25 cellular contexts compared by ENCODE assay signal in genomic region chr11:44320289-44320973, GRCh38. TPM values are rescaled to one million over a fixed set of nuclear protein-coding genes. Genes with fewer than 3 reads are reported as not detected.
DNase-seq lines count a peak whose midpoint lies in the region; ATAC-seq and TF ChIP-seq lines count a peak whose summit lies in the region.
"Had no signal": no experiment of that assay in that cellular context is flagged by ENCODE, and none has a peak within 500 bp of the region (broad histone marks: within the 10 kb centered on the region; RNA-seq: fewer than 3 reads in every experiment).

No MANE protein-coding gene starts in this region.

- H3K27ac Mint-ChIP-seq in activated T-cell treated with anti-CD3 and anti-CD28 coated beads, Interleukin-2, amount 50 U/mL, for 72 hours = peak overlapping the region; percentile 19
- peak overlapping the region; percentile 58 for H3K27ac Mint-ChIP-seq in activated T-helper 1 cell treated with anti-CD3 and anti-CD28 coated beads, Interleukin-12 subunit alpha, Interleukin-12 subunit beta, Interleukin-2, Interleukin-4 antibody, amounts not matched to agents 30 ng/mL and 10 ng/mL and 1 ng/mL, durations not matched to agents 14 hours and 24 hours and 36 hours
- H3K27ac Mint-ChIP-seq: activated CD4-positive, alpha-beta T cell treated with anti-CD3 and anti-CD28 coated beads for 36 hours; B cell; natural killer cell treated with Interleukin-12 subunit alpha and Interleukin-12 subunit beta and Interleukin-15 and Interleukin-18, amount 100 ng/mL, for 72 hours had no signal

- peak overlapping the region in 1 of 2 donors; percentile 45 for H3K4me3 Mint-ChIP-seq in activated T-cell treated with anti-CD3 and anti-CD28 coated beads, Interleukin-2, amount 50 U/mL, for 72 hours
- no peak overlapping the region for H3K4me3 Mint-ChIP-seq in activated T-helper 1 cell treated with anti-CD3 and anti-CD28 coated beads, Interleukin-12 subunit alpha, Interleukin-12 subunit beta, Interleukin-2, Interleukin-4 antibody, amounts not matched to agents 30 ng/mL and 10 ng/mL and 1 ng/mL, durations not matched to agents 14 hours and 24 hours and 36 hours
- H3K4me3 Mint-ChIP-seq: activated CD4-positive, alpha-beta T cell treated with anti-CD3 and anti-CD28 coated beads for 36 hours; B cell; natural killer cell treated with Interleukin-12 subunit alpha and Interleukin-12 subunit beta and Interleukin-15 and Interleukin-18, amount 100 ng/mL, for 72 hours had no signal

- WGBS in suprapubic skin = 38% methylated on average over 18 of the region's 20 CpGs

- no peaks in the 10 kb centered on the region for H3K9me3 Mint-ChIP-seq in activated T-cell treated with anti-CD3 and anti-CD28 coated beads, Interleukin-2, amount 50 U/mL, for 72 hours
- no peaks in the 10 kb centered on the region for H3K9me3 Mint-ChIP-seq in activated T-helper 1 cell treated with anti-CD3 and anti-CD28 coated beads, Interleukin-12 subunit alpha, Interleukin-12 subunit beta, Interleukin-2, Interleukin-4 antibody, amounts not matched to agents 30 ng/mL and 10 ng/mL and 1 ng/mL, durations not matched to agents 14 hours and 24 hours and 36 hours
- H3K9me3 Mint-ChIP-seq: activated naive CD4-positive, alpha-beta T cell treated with anti-CD3 and anti-CD28 coated beads, Interleukin-2, amount 50 U/mL, for 72 hours; natural killer cell treated with Interleukin-12 subunit alpha and Interleukin-12 subunit beta and Interleukin-15 and Interleukin-18, amount 100 ng/mL, for 72 hours had no signal

- intact Hi-C loops in activated T-helper 1 cell treated with anti-CD3 and anti-CD28 coated beads, Interleukin-12 subunit alpha, Interleukin-12 subunit beta, Interleukin-2, Interleukin-4 antibody, amounts not matched to agents 30 ng/mL and 10 ng/mL and 1 ng/mL, durations not matched to agents 14 hours and 24 hours and 36 hours (cut with micrococcal nuclease) = no loop called here

- H3K27me3 Mint-ChIP-seq in activated T-cell treated with anti-CD3 and anti-CD28 coated beads, Interleukin-2, amount 50 U/mL, for 72 hours (ENCODE audit: low read depth) = peaks cover 94% of the 10 kb centered on the region
- peaks cover 82% of the 10 kb centered on the region for H3K27me3 Mint-ChIP-seq in activated T-helper 1 cell treated with anti-CD3 and anti-CD28 coated beads, Interleukin-12 subunit alpha, Interleukin-12 subunit beta, Interleukin-2, Interleukin-4 antibody, amounts not matched to agents 30 ng/mL and 10 ng/mL and 1 ng/mL, durations not matched to agents 14 hours and 24 hours and 36 hours (ENCODE audit: insufficient read depth)

- TF ChIP-seq POLR2A in suprapubic skin (IDR thresholded peaks at IDR 0.05) = no peak

- no peak overlapping the region for H3K9ac ChIP-seq in iPS-20b (ENCODE audit: low read depth, low read length)
- H3K9ac ChIP-seq: KMS-11 had no signal

- H3K4me1 Mint-ChIP-seq in activated T-cell treated with anti-CD3 and anti-CD28 coated beads, Interleukin-2, amount 50 U/mL, for 72 hours (ENCODE audit: low read depth) = peaks cover 21% of the 10 kb centered on the region
- no peaks in the 10 kb centered on the region for H3K4me1 Mint-ChIP-seq in activated T-helper 1 cell treated with anti-CD3 and anti-CD28 coated beads, Interleukin-12 subunit alpha, Interleukin-12 subunit beta, Interleukin-2, Interleukin-4 antibody, amounts not matched to agents 30 ng/mL and 10 ng/mL and 1 ng/mL, durations not matched to agents 14 hours and 24 hours and 36 hours (ENCODE audit: low read depth)

- H3K27ac ChIP-seq in iPS-20b (ENCODE audit: low read length) (no peak overlapping the region), suprapubic skin (no peak overlapping the region)
- H3K27ac ChIP-seq: KMS-11, psoas muscle, tibial nerve had no signal

- DNase-seq in activated T-cell treated with anti-CD3 and anti-CD28 coated beads, Interleukin-2, amount 50 U/mL, for 72 hours = no peak
- no peak for DNase-seq in activated T-cell treated with anti-CD3 and anti-CD28 coated beads, Interleukin-2, amount 50 U/mL, for 48 hours
- no peak for DNase-seq in activated T-helper 1 cell treated with anti-CD3 and anti-CD28 coated beads, Interleukin-12 subunit alpha, Interleukin-12 subunit beta, Interleukin-2, Interleukin-4 antibody, amounts not matched to agents 30 ng/mL and 10 ng/mL and 1 ng/mL, durations not matched to agents 14 hours and 24 hours and 36 hours (ENCODE audit: low spot score)
- DNase-seq in suprapubic skin (ENCODE audit: low spot score in 2 of 2) (no peak), mesenteric fat pad (ENCODE audit: low spot score) (no peak), NCI-H1105 (lab: John Stamatoyannopoulos, UW) (no peak), NCI-H526 (lab: John Stamatoyannopoulos, UW) (no peak)
- DNase-seq: activated CD4-positive, alpha-beta T cell treated with anti-CD3 and anti-CD28 coated beads for 36 hours; effector CD4-positive, alpha-beta T cell; foreskin melanocyte; mesenchymal stem cell; NCI-H1694 treated with DMSO at 0.1 percent for 48 hours; NCI-H774; psoas muscle; small intestine; stimulated activated CD4-positive, alpha-beta T cell treated with anti-CD3 and anti-CD28 coated beads, Interleukin-4, amount 100 ng/mL, for 1 hour; stimulated activated naive CD4-positive, alpha-beta T cell treated with Interleukin-2 at 50 U/mL for 16 hours had no signal

- H3K4me1 ChIP-seq in iPS-20b (ENCODE audit: insufficient read depth, low read length) = peaks cover 4% of the 10 kb centered on the region
- H3K4me1 ChIP-seq in suprapubic skin = peaks cover 29% of the 10 kb centered on the region

- H3K27me3 ChIP-seq in iPS-20b (ENCODE audit: insufficient read depth, low read length) (peaks cover 100% of the 10 kb centered on the region), suprapubic skin (peaks cover 99% of the 10 kb centered on the region)

- peaks cover 13% of the 10 kb centered on the region; the same call in 1 of the 2 replicates for H3K9me3 ChIP-seq in iPS-20b (ENCODE audit: insufficient read depth, low read depth, low read length)
- H3K9me3 ChIP-seq in suprapubic skin = no peaks in the 10 kb centered on the region
- H3K9me3 ChIP-seq: psoas muscle, tibial nerve had no signal

- ATAC-seq in activated T-cell treated with anti-CD3 and anti-CD28 coated beads, Interleukin-2, amount 50 U/mL, for 72 hours (replicated peaks in 1 of 2) = no peak
- ATAC-seq: activated naive CD4-positive, alpha-beta T cell treated with anti-CD3 and anti-CD28 coated beads, Interleukin-2, amount 50 U/mL, for 72 hours; HCT116; natural killer cell treated with Interleukin-12 subunit alpha and Interleukin-12 subunit beta and Interleukin-15 and Interleukin-18, amount 100 ng/mL, for 72 hours had no signal

- H3K4me3 ChIP-seq in iPS-20b (ENCODE audit: low read length) = peak overlapping the region; percentile 57; the same call in 1 of the 2 replicates
- peak overlapping the region; percentile 14 for H3K4me3 ChIP-seq in suprapubic skin
- H3K4me3 ChIP-seq: tibial nerve had no signal

- H3K36me3 Mint-ChIP-seq in activated T-cell treated with anti-CD3 and anti-CD28 coated beads, Interleukin-2, amount 50 U/mL, for 72 hours (ENCODE audit: insufficient read depth in 2 of 2) = peaks cover 0 to 2% of the 10 kb centered on the region in 2 donors
- no peaks in the 10 kb centered on the region for H3K36me3 Mint-ChIP-seq in activated T-helper 1 cell treated with anti-CD3 and anti-CD28 coated beads, Interleukin-12 subunit alpha, Interleukin-12 subunit beta, Interleukin-2, Interleukin-4 antibody, amounts not matched to agents 30 ng/mL and 10 ng/mL and 1 ng/mL, durations not matched to agents 14 hours and 24 hours and 36 hours (ENCODE audit: low read depth)
- H3K36me3 Mint-ChIP-seq: natural killer cell treated with Interleukin-12 subunit alpha and Interleukin-12 subunit beta and Interleukin-15 and Interleukin-18, amount 100 ng/mL, for 72 hours had no signal

- TF ChIP-seq EP300 in suprapubic skin (IDR thresholded peaks at IDR 0.05) = no peak

- H3K36me3 ChIP-seq in iPS-20b (ENCODE audit: insufficient read depth, low read depth, low read length) (no peaks in the 10 kb centered on the region), suprapubic skin (no peaks in the 10 kb centered on the region)
- H3K36me3 ChIP-seq: tibial nerve had no signal

- no peak for TF ChIP-seq CTCF in suprapubic skin (IDR thresholded peaks at IDR 0.05)

RNA-seq across cellular contexts. Expression of gene ALX4, which starts 10.5 kb away (rescaled TPM):
- total RNA-seq in activated T-cell treated with anti-CD3 and anti-CD28 coated beads, Interleukin-2, amount 50 U/mL, for 72 hours = not detected
- total RNA-seq in activated T-helper 1 cell treated with anti-CD3 and anti-CD28 coated beads, Interleukin-12 subunit alpha, Interleukin-12 subunit beta, Interleukin-2, Interleukin-4 antibody, amounts not matched to agents 30 ng/mL and 10 ng/mL and 1 ng/mL, durations not matched to agents 14 hours and 24 hours and 36 hours = not detected in 2 replicates
- total RNA-seq in suprapubic skin = 1 to 10 TPM in 1 of 4 donors, under 1 TPM in 2, not detected in 1; 0.21 to 1.1 (median 0.34) TPM
- total RNA-seq in mesenteric fat pad = not detected
- total RNA-seq: activated CD4-positive, alpha-beta T cell treated with anti-CD3 and anti-CD28 coated beads for 36 hours; activated naive CD4-positive, alpha-beta T cell treated with anti-CD3 and anti-CD28 coated beads, Interleukin-2, amount 50 U/mL, for 72 hours; B cell; esophagus mucosa; natural killer cell treated with Interleukin-12 subunit alpha and Interleukin-12 subunit beta and Interleukin-15 and Interleukin-18, amount 100 ng/mL, for 72 hours had no signal
